5 cellular contexts compared by ENCODE assay signal in genomic region chr17:18732438-18732837, GRCh38. TPM values are rescaled to one million over a fixed set of nuclear protein-coding genes. Genes with fewer than 3 reads are reported as not detected.
"Had no signal": no experiment of that assay in that cellular context is flagged by ENCODE, and none has a peak within 500 bp of the region (broad histone marks: within the 10 kb centered on the region; RNA-seq: fewer than 3 reads in every experiment).

No MANE protein-coding gene starts in this region.

RNA-seq across cellular contexts. Expression of gene FBXW10, which starts 11.4 kb away (rescaled TPM):
- total RNA-seq: activated CD4-positive, alpha-beta memory T cell treated with anti-CD3 and anti-CD28 coated beads for 36 hours; activated CD4-positive, alpha-beta T cell treated with anti-CD3 and anti-CD28 coated beads, Interleukin-2, amount 10 ng/mL, durations not matched to agents 7 days and 5 days; activated naive CD4-positive, alpha-beta T cell treated with anti-CD3 and anti-CD28 coated beads, Interleukin-2, amount 50 U/mL, for 72 hours; ascending aorta; Right ventricle myocardium inferior had no signal
